ENCODE assay signal across 1 cellular context in the genomic region with DNA sequence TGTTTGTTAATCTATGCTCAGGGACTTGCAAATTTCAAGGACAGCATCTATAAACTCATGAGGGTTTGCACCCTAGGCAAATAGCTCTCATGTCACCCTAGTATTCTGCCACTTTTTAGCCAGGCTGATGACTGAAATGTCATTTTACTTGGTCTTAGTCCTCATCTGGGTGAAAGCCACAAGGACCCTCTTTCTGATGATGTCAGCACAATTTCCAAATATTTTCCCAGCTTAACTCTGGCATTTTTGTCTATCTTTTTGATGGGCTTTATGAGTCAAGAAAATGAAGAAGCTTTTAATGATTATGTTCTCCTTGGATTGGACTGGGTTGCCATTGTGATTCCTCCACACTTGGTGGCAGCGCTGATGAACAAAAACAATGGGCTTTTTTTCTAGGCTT.
TF ChIP-seq lines count a peak whose summit lies in the region.

No MANE protein-coding gene starts in this region.

TF ChIP-seq in HepG2, 621 proteins besides CTCF, POLR2A, EP300 and RAD21 (continued from another document):
- TF ChIP-seq, protein P1, sequence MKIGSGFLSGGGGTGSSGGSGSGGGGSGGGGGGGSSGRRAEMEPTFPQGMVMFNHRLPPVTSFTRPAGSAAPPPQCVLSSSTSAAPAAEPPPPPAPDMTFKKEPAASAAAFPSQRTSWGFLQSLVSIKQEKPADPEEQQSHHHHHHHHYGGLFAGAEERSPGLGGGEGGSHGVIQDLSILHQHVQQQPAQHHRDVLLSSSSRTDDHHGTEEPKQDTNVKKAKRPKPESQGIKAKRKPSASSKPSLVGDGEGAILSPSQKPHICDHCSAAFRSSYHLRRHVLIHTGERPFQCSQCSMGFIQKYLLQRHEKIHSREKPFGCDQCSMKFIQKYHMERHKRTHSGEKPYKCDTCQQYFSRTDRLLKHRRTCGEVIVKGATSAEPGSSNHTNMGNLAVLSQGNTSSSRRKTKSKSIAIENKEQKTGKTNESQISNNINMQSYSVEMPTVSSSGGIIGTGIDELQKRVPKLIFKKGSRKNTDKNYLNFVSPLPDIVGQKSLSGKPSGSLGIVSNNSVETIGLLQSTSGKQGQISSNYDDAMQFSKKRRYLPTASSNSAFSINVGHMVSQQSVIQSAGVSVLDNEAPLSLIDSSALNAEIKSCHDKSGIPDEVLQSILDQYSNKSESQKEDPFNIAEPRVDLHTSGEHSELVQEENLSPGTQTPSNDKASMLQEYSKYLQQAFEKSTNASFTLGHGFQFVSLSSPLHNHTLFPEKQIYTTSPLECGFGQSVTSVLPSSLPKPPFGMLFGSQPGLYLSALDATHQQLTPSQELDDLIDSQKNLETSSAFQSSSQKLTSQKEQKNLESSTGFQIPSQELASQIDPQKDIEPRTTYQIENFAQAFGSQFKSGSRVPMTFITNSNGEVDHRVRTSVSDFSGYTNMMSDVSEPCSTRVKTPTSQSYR (CRISPR knock-in tag; IDR thresholded peaks at IDR 0.05; ENCODE audit: borderline replicate concordance), result no peak
- TF ChIP-seq EHMT2 (IDR thresholded peaks at IDR 0.05; ENCODE audit: borderline replicate concordance, low read depth, low read length), result no peak
- TF ChIP-seq, protein P2, sequence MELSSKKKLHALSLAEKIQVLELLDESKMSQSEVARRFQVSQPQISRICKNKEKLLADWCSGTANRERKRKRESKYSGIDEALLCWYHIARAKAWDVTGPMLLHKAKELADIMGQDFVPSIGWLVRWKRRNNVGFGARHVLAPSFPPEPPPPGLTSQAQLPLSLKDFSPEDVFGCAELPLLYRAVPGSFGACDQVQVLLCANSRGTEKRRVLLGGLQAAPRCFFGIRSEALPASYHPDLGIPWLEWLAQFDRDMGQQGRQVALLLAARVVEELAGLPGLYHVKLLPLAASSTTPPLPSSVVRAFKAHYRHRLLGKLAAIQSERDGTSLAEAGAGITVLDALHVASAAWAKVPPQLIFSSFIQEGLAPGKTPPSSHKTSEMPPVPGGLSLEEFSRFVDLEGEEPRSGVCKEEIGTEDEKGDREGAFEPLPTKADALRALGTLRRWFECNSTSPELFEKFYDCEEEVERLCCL (CRISPR knock-in tag; IDR thresholded peaks at IDR 0.05; ENCODE audit: borderline replicate concordance), result no peak
